Comparison of ENCODE assay signal across 7 cellular contexts in genomic region chr7:77346441-77346840, GRCh38.
"Had no signal": no experiment of that assay in that cellular context is flagged by ENCODE, and none has a peak within 500 bp of the region (broad histone marks: within the 10 kb centered on the region; RNA-seq: fewer than 3 reads in every experiment).

No MANE protein-coding gene starts in this region.

- H3K9me3 Mint-ChIP-seq: IgD-negative memory B cell had no signal

- ATAC-seq: K562 had no signal

- H3K4me3 ChIP-seq: K562 had no signal

- H3K4me3 Mint-ChIP-seq: IgD-negative memory B cell had no signal

- H3K27me3 Mint-ChIP-seq: IgD-negative memory B cell had no signal

- H3K27ac Mint-ChIP-seq: IgD-negative memory B cell had no signal

- FAIRE-seq: HTR-8/SVneo, K562 had no signal

- H3K27ac ChIP-seq: HL-60 had no signal

- DNase-seq: IMR-90, KBM-7, KG1 had no signal
